In the genomic region with DNA sequence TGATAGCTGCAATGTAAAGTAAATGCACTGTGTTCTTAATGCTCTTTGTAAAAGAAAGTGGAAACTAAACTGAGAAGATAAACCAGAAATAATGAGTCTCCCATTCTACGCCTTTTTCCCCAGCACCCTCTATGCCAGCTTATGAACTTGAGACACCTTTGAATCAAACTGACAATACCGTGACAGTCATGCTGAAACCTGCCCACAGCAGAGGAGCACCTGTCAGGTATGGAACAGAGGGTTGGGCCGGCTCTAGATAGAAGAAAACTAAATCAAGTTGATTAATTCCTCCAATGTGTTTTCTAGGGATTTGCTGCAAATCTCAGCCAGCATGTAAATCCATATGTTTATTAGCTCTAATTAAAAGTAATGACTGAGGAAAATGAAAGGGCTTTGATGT, we compare ENCODE assay signal across 9 cellular contexts.
"Had no signal": no experiment of that assay in that cellular context is flagged by ENCODE, and none has a peak within 500 bp of the region (broad histone marks: within the 10 kb centered on the region; RNA-seq: fewer than 3 reads in every experiment).

No MANE protein-coding gene starts in this region.

- H3K9me3 ChIP-seq: heart left ventricle, mucosa of descending colon, neutrophil, uterus had no signal

- H3K27me3 ChIP-seq: cardiac muscle cell, heart left ventricle, neutrophil, uterus had no signal

- ATAC-seq: heart left ventricle; mucosa of descending colon; naive thymus-derived CD8-positive, alpha-beta T cell had no signal

- FAIRE-seq: frontal cortex had no signal

- H3K4me3 ChIP-seq: cardiac muscle cell, heart left ventricle, mucosa of descending colon, skin epidermis, uterus had no signal

- DNase-seq: activated naive CD4-positive, alpha-beta T cell treated with Interleukin-2 at 50 U/mL for 16 hours; heart left ventricle; mucosa of descending colon; naive thymus-derived CD8-positive, alpha-beta T cell; uterus had no signal

- H3K27ac ChIP-seq: cardiac muscle cell, heart left ventricle, neutrophil, skin epidermis, uterus had no signal

- H3K36me3 ChIP-seq: cardiac muscle cell, neutrophil, uterus had no signal
